Comparison of ENCODE assay signal across 8 cellular contexts in genomic region chr7:151519765-151520418, GRCh38.
DNase-seq lines count a peak whose midpoint lies in the region; ATAC-seq, FAIRE-seq and TF ChIP-seq lines count a peak whose summit lies in the region.

RHEB (minus strand) TSS chr7:151519895; CDS start chr7:151519511, 384 bp downstream.

- in situ Hi-C loops in GM18951 (cut with MboI; ENCODE audit: low sequenced_read_pairs, unreplicated experiment) = no loop called here

- peak within 1 kb of the TSS; percentile 88 for H3K27ac Mint-ChIP-seq in central memory CD8-positive, alpha-beta T cell (ENCODE audit: low read depth)

- H3K4me3 Mint-ChIP-seq in central memory CD8-positive, alpha-beta T cell = peak within 1 kb of the TSS; percentile 84

- DNase-seq in AG08395 (ENCODE audit: low spot score) = peak; percentile 95
- DNase-seq in NCI-H345 treated with DMSO at 0.1 percent for 48 hours (lab: John Stamatoyannopoulos, UW; ENCODE audit: unreplicated experiment) = peak; percentile 94
- peak; percentile 96 for DNase-seq in activated CD4-positive, CD25-positive, alpha-beta regulatory T cell treated with anti-CD3 and anti-CD28 coated beads, Interleukin-2, amount 50 U/mL, for 16 hours (ENCODE audit: low read depth, low spot score)
- DNase-seq in central memory CD8-positive, alpha-beta T cell (ENCODE audit: low spot score in 2 of 2) = peak; percentile 97 to 98
- peak; percentile 97 for DNase-seq in stimulated activated CD4-positive, alpha-beta T cell treated with anti-CD3 and anti-CD28 coated beads, Interleukin-12 subunit alpha, Interleukin-12 subunit beta, amount 100 ng/mL, for 4 hours

- H3K27me3 Mint-ChIP-seq in central memory CD8-positive, alpha-beta T cell = no peaks in the 10 kb centered on the region

- TF ChIP-seq POLR2A in GM18951 (IDR thresholded peaks at IDR 0.05; ENCODE audit: extremely low read depth, insufficient read depth, insufficient read length) = peak; percentile 48

- peaks cover 43% of the 10 kb centered on the region for H3K4me1 Mint-ChIP-seq in central memory CD8-positive, alpha-beta T cell

- FAIRE-seq in islet of Langerhans (lab: Jason Lieb, UNC) = peak; percentile 17

- peak; percentile 71 for ATAC-seq in HG03280 (IDR thresholded peaks at IDR 0.05; ENCODE audit: unreplicated experiment)
- peak; percentile 84 for ATAC-seq in central memory CD8-positive, alpha-beta T cell (replicated peaks; ENCODE audit: extremely low read depth, poor library complexity, severe bottlenecking)

- H3K36me3 Mint-ChIP-seq in central memory CD8-positive, alpha-beta T cell (ENCODE audit: insufficient read depth) = peaks cover 21% of the 10 kb centered on the region

- H3K9me3 Mint-ChIP-seq in central memory CD8-positive, alpha-beta T cell = no peaks in the 10 kb centered on the region

Comparison
In these comparisons a context has a peak if more than half of its experiments do, and no peak if none do; other contexts are left out.
1. Peak in every context shown above with its lines: DNase-seq and ATAC-seq.